22 cellular contexts compared by ENCODE assay signal in genomic region chr15:40483919-40484318, GRCh38. TPM values are rescaled to one million over a fixed set of nuclear protein-coding genes. Genes with fewer than 3 reads are reported as not detected.
DNase-seq lines count a peak whose midpoint lies in the region; ATAC-seq, FAIRE-seq and TF ChIP-seq lines count a peak whose summit lies in the region.
"Had no signal": no experiment of that assay in that cellular context is flagged by ENCODE, and none has a peak within 500 bp of the region (broad histone marks: within the 10 kb centered on the region; RNA-seq: fewer than 3 reads in every experiment).

No MANE protein-coding gene starts in this region.

- no peaks in the 10 kb centered on the region for H3K9me1 ChIP-seq in K562 (ENCODE audit: control insufficient read depth, insufficient read depth, low read length)

- in situ Hi-C loops in K562 (cut with MboI) = no loop called here

- no peak overlapping the region for H2AFZ ChIP-seq in K562 (ENCODE audit: low read depth, low read length)

- no peak for TF ChIP-seq EP300 in K562 (IDR thresholded peaks at IDR 0.05; ENCODE audit: low read length)

- intact Hi-C loops in K562 (cut with micrococcal nuclease) (no loop called here), testis (cut with DNase I; ENCODE audit: low total_unique reads) (no loop called here)

- TF ChIP-seq POLR2A in K562 (conservative IDR thresholded peaks at IDR 0.05) (no peak), testis (IDR thresholded peaks at IDR 0.05) (no peak)

- H4K20me1 ChIP-seq in K562 (replicated peaks; ENCODE audit: control insufficient read depth, insufficient read depth, low read length) = no peaks in the 10 kb centered on the region
- H4K20me1 ChIP-seq: BLaER1 treated with 17β-estradiol and CSF1 and Interleukin-3, amounts not matched to agents 10 nM and 100 nM had no signal

- ATAC-seq in K562 = peak; percentile 62
- ATAC-seq: A549; CD8-positive, alpha-beta T cell; GM12878 had no signal

- TF ChIP-seq CTCF in K562 (IDR thresholded peaks at IDR 0.05 in 2 of 3, conservative IDR thresholded peaks at IDR 0.05 in 1 of 3; ENCODE audit: insufficient read depth in 2 of 3, low read depth in 1 of 3, low read length in 3 of 3) (no peak), testis (IDR thresholded peaks at IDR 0.05) (no peak), foreskin fibroblast (IDR thresholded peaks at IDR 0.05; ENCODE audit: low read depth, low read length) (no peak)

- no peak overlapping the region for H3K9ac ChIP-seq in K562 (ENCODE audit: insufficient read depth in 1 of 2, low read depth in 2 of 2, low read length in 2 of 2)
- H3K9ac ChIP-seq: BLaER1 treated with 17β-estradiol and CSF1 and Interleukin-3, amounts not matched to agents 10 nM and 100 nM had no signal

- H3K9me3 ChIP-seq in K562 (replicated peaks; ENCODE audit: control insufficient read depth, insufficient read depth, low read depth, low read length) = no peaks in the 10 kb centered on the region; the same call in 1 of the 2 replicates
- H3K9me3 ChIP-seq in testis = no peaks in the 10 kb centered on the region
- H3K9me3 ChIP-seq: A549, Caco-2 had no signal

- H3K4me1 ChIP-seq in K562 (replicated peaks in 1 of 2; ENCODE audit: control insufficient read depth in 2 of 2, insufficient read depth in 2 of 2, low read length in 2 of 2) (peaks cover 0 to 3% of the 10 kb centered on the region in 2 experiments; a peak in 2 of 5 replicates), testis (no peaks in the 10 kb centered on the region)
- H3K4me1 ChIP-seq: A549; BLaER1 treated with 17β-estradiol and CSF1 and Interleukin-3, amounts not matched to agents 10 nM and 100 nM; Caco-2 had no signal

- H3K27me3 ChIP-seq in K562 (ENCODE audit: control insufficient read depth in 2 of 2, insufficient read depth in 2 of 2, low read length in 2 of 2) (no peaks in the 10 kb centered on the region; a peak in 1 of 5 replicates), testis (no peaks in the 10 kb centered on the region)
- H3K27me3 ChIP-seq: BLaER1 treated with 17β-estradiol and CSF1 and Interleukin-3, amounts not matched to agents 10 nM and 100 nM had no signal

- peak; percentile 69 for FAIRE-seq in K562 (lab: Jason Lieb, UNC)
- FAIRE-seq: A549, D721Med, GM12878, GM12892, GM18507 had no signal

- CTCF ChIA-PET in K562 (lab: Yijun Ruan, JAX; ENCODE audit: low intra/inter-chr PET ratio) = interaction anchor here (0.7 kb wide), 1 partner anchor 36 kb away, joined by 3 read pairs; no protein-coding TSS in a partner anchor

- H3K4me2 ChIP-seq in K562 (ENCODE audit: insufficient read depth, low read length) = no peak overlapping the region
- H3K4me2 ChIP-seq: A549; BLaER1 treated with 17β-estradiol and CSF1 and Interleukin-3, amounts not matched to agents 10 nM and 100 nM had no signal

- WGBS in K562 (ENCODE audit: insufficient coverage, low coverage, missing lambda C conversion rate) = 30% methylated on average over 2 of the region's 2 CpGs
- 94 to 100% methylated on average over 2 of the region's 2 CpGs for WGBS in testis, 2 donors

- no TSS peak for BruUV-seq in K562 (replicated peaks; lab: Mats Ljungman, UMichigan)

- H3K79me2 ChIP-seq in K562 (ENCODE audit: control insufficient read depth, insufficient read depth, low read length) = no peaks in the 10 kb centered on the region

- no peak overlapping the region for H3K27ac ChIP-seq in K562 (ENCODE audit: extremely low read depth, low read depth, low read length)
- H3K27ac ChIP-seq in testis = no peak overlapping the region
- H3K27ac ChIP-seq: 22Rv1; A549; BLaER1 treated with 17β-estradiol and CSF1 and Interleukin-3, amounts not matched to agents 10 nM and 100 nM; C4-2B had no signal

- H3K4me3 ChIP-seq in K562 (no peak overlapping the region), testis (no peak overlapping the region), foreskin fibroblast (ENCODE audit: low read depth in 1 of 2, low read length in 2 of 2) (no peak overlapping the region)
- H3K4me3 ChIP-seq: A549; BLaER1 treated with 17β-estradiol and CSF1 and Interleukin-3, amounts not matched to agents 10 nM and 100 nM; GM12878 had no signal

- no peak for TF ChIP-seq RAD21 in K562 (CRISPR knock-in tag; conservative IDR thresholded peaks at IDR 0.05 in 1 of 2, IDR thresholded peaks at IDR 0.05 in 1 of 2)

- H3K36me3 ChIP-seq in K562 (ENCODE audit: control insufficient read depth, insufficient read depth, low read length) (no peaks in the 10 kb centered on the region), testis (ENCODE audit: low read depth, missing control alignments) (no peaks in the 10 kb centered on the region)
- H3K36me3 ChIP-seq: BLaER1 treated with 17β-estradiol and CSF1 and Interleukin-3, amounts not matched to agents 10 nM and 100 nM had no signal

- POLR2A ChIA-PET in K562 (lab: Yijun Ruan, JAX) = interaction anchor here (1.0 kb wide), 1 partner anchor 9 kb away, joined by 3 read pairs; no protein-coding TSS in a partner anchor

- DNase-seq in activated CD4-positive, CD25-positive, alpha-beta regulatory T cell treated with anti-CD3 and anti-CD28 coated beads, Interleukin-2, amount 50 U/mL, for 72 hours = peak; percentile 2
- no peak for DNase-seq in activated CD4-positive, CD25-positive, alpha-beta regulatory T cell (lab: John Stamatoyannopoulos, UW)
- DNase-seq in K562 (ENCODE audit: extremely low read depth in 1 of 4, low spot score in 3 of 4) (peak in 1 of 4 experiments; percentile 12), testis (peak; percentile 1), foreskin fibroblast (no peak), T-helper 1 cell (no peak)
- DNase-seq: AML-193; Caco-2; Calu3; CD4-positive, alpha-beta T cell; CD8-positive, alpha-beta T cell; DMS79 treated with DMSO at 0.1 percent for 48 hours; EL; GDM1 had no signal

TF ChIP-seq in K562, 482 proteins besides CTCF, POLR2A, EP300 and RAD21:
- TF ChIP-seq BCOR (IDR thresholded peaks at IDR 0.05) (peak; percentile 53), MXI1 (IDR thresholded peaks at IDR 0.05; ENCODE audit: low read depth, low read length) (no peak), PCBP2 (IDR thresholded peaks at IDR 0.05; ENCODE audit: low read depth, low read length, poor library complexity, severe bottlenecking) (no peak), CBFA2T3 (IDR thresholded peaks at IDR 0.05) (0 out of 2 replicates have a peak, but pooled peaks have one; percentile 24), ZNF830 (CRISPR knock-in tag; IDR thresholded peaks at IDR 0.05) (no peak), SUPT5H (IDR thresholded peaks at IDR 0.05) (no peak), FOXA3 (CRISPR knock-in tag; conservative IDR thresholded peaks at IDR 0.05 in 1 of 2, IDR thresholded peaks at IDR 0.05 in 1 of 2) (peak in 1 of 2 experiments; percentile 44; a peak in 1 of 4 replicates)

RNA-seq across cellular contexts. Expression of gene CHST14, which starts 13.1 kb away (rescaled TPM):
- 4.2 and 14.3 TPM in 2 replicates for total RNA-seq in K562 (2011; cell fraction: chromatin; rRNA removed; ENCODE audit: low replicate concordance)
- 18.7 and 22.0 TPM in 2 replicates for total RNA-seq in K562 (2011; cell fraction: nucleolus; rRNA removed)
- total RNA-seq in K562 (2011; cell fraction: nucleoplasm; rRNA removed) = 17.9 and 21.1 TPM in 2 replicates
- total RNA-seq in K562 (2014; rRNA removed) (4.0 and 5.6 TPM in 2 replicates), K562 (2014; rRNA removed; fragmentation: Illumina TruSeq; extraction: Trizol) (2.3 and 2.5 TPM in 2 replicates), K562 (2015; rRNA removed; fragmentation: Illumina TruSeq; extraction: Trizol) (4.6 TPM in 2 replicates), K562 (2021) (11.2 and 12.1 TPM in 2 replicates), testis (10 to 100 TPM in 1 of 2 donors, 1 to 10 TPM in 1; 5.4 to 13.0 TPM)
- polyA plus RNA-seq in K562 (2011; rRNA removed) (4.5 and 6.4 TPM in 2 replicates), K562 (2014; fragmentation: Illumina TruSeq; extraction: Trizol) (6.3 and 7.5 TPM in 2 replicates), K562 (2014; fragmentation: Nextera tagmentation; extraction: Ambion mirVana) (1 to 10 TPM; 1.6 to 2.3 TPM), K562 (2014; rRNA removed) (3.9 and 4.8 TPM in 2 replicates), testis (ENCODE audit: insufficient read depth, low read depth, low replicate concordance) (16.7 TPM)
- 6.6 and 8.1 TPM in 2 replicates for polyA plus RNA-seq in K562 (2011; cell fraction: cytosol; rRNA removed)
- 4.8 and 5.2 TPM in 2 replicates for polyA plus RNA-seq in K562 (2011; cell fraction: nucleus; rRNA removed)
- 12.0 and 17.1 TPM in 2 replicates for polyA plus RNA-seq in K562 (2012)
- polyA minus RNA-seq in K562 (2011; rRNA and poly(A)+ RNA removed) = 3.1 TPM in 2 replicates
- 6.2 and 11.7 TPM in 2 replicates for polyA minus RNA-seq in K562 (2011; cell fraction: cytosol; rRNA and poly(A)+ RNA removed)
- 2.7 and 3.8 TPM in 2 replicates for polyA minus RNA-seq in K562 (2011; cell fraction: nucleus; rRNA and poly(A)+ RNA removed)

RNA-seq across cellular contexts. Expression of gene BAHD1, which starts 43.2 kb away (rescaled TPM):
- 30.6 and 63.4 TPM in 2 replicates for total RNA-seq in K562 (2011; cell fraction: chromatin; rRNA removed; ENCODE audit: low replicate concordance)
- 33.2 and 38.7 TPM in 2 replicates for total RNA-seq in K562 (2011; cell fraction: nucleolus; rRNA removed)
- total RNA-seq in K562 (2011; cell fraction: nucleoplasm; rRNA removed) = 31.7 and 43.1 TPM in 2 replicates
- 15.2 and 20.8 TPM in 2 replicates for total RNA-seq in K562 (2014; rRNA removed)
- total RNA-seq in K562 (2014; rRNA removed; fragmentation: Illumina TruSeq; extraction: Trizol) = 9.7 and 10.3 TPM in 2 replicates
- 11.5 and 12.3 TPM in 2 replicates for total RNA-seq in K562 (2015; rRNA removed; fragmentation: Illumina TruSeq; extraction: Trizol)
- 33.6 and 38.5 TPM in 2 replicates for total RNA-seq in K562 (2021)
- polyA plus RNA-seq in K562 (2011; rRNA removed) = 9.7 and 10.6 TPM in 2 replicates
- polyA plus RNA-seq in K562 (2011; cell fraction: cytosol; rRNA removed) = 9.1 and 16.4 TPM in 2 replicates
- polyA plus RNA-seq in K562 (2011; cell fraction: nucleus; rRNA removed) = 27.1 and 43.2 TPM in 2 replicates
- 24.0 and 25.8 TPM in 2 replicates for polyA plus RNA-seq in K562 (2012)
- polyA plus RNA-seq in K562 (2014; fragmentation: Illumina TruSeq; extraction: Trizol) = 18.4 and 26.4 TPM in 2 replicates
- polyA plus RNA-seq in K562 (2014; fragmentation: Nextera tagmentation; extraction: Ambion mirVana) = under 1 TPM; 0.55 to 0.80 TPM
- 19.0 and 19.4 TPM in 2 replicates for polyA plus RNA-seq in K562 (2014; rRNA removed)
- polyA minus RNA-seq in K562 (2011; rRNA and poly(A)+ RNA removed) = 7.1 and 10.0 TPM in 2 replicates
- 12.7 TPM in 2 replicates for polyA minus RNA-seq in K562 (2011; cell fraction: cytosol; rRNA and poly(A)+ RNA removed)
- polyA minus RNA-seq in K562 (2011; cell fraction: nucleus; rRNA and poly(A)+ RNA removed) = 10.5 and 12.2 TPM in 2 replicates
- 10 to 100 TPM; 52.0 to 53.9 TPM for total RNA-seq in testis
- polyA plus RNA-seq in testis (ENCODE audit: insufficient read depth, low read depth, low replicate concordance) = 47.9 TPM

Comparison
In these comparisons a context has a peak if more than half of its experiments do, and no peak if none do; other contexts are left out.
1. DNase-seq: peak in activated CD4-positive, CD25-positive, alpha-beta regulatory T cell treated with anti-CD3 and anti-CD28 coated beads, Interleukin-2, amount 50 U/mL, for 72 hours (single experiment) and testis (single experiment); none in activated CD4-positive, CD25-positive, alpha-beta regulatory T cell (0 of 4), foreskin fibroblast (0 of 2) and T-helper 1 cell (0 of 5).